Comparison of ENCODE assay signal across 9 cellular contexts in genomic region chr17:69502488-69502887, GRCh38.
DNase-seq lines count a peak whose midpoint lies in the region; ATAC-seq and TF ChIP-seq lines count a peak whose summit lies in the region.
"Had no signal": no experiment of that assay in that cellular context is flagged by ENCODE, and none has a peak within 500 bp of the region (broad histone marks: within the 10 kb centered on the region; RNA-seq: fewer than 3 reads in every experiment).

No MANE protein-coding gene starts in this region.

- no peak overlapping the region for H2AK5ac ChIP-seq in trophoblast cell (ENCODE audit: low read length)

- H4K20me1 ChIP-seq in PC-3 (ENCODE audit: low read length), result no peaks in the 10 kb centered on the region

- H4K91ac ChIP-seq in trophoblast cell (ENCODE audit: low read depth, low read length), result no peak overlapping the region

- POLR2A ChIA-PET in CD4-positive, alpha-beta T cell (lab: Charles Lee), result no interaction called here
- POLR2A ChIA-PET in PC-3 (lab: Charles Lee; ENCODE audit: unreplicated experiment), result interaction anchor here (0.5 kb wide), 1 partner anchor 98 kb away, joined by 3 read pairs; no protein-coding TSS in a partner anchor

- no peaks in the 10 kb centered on the region for H3K79me2 ChIP-seq in PC-3 (ENCODE audit: low read length)
- no peaks in the 10 kb centered on the region for H3K79me2 ChIP-seq in trophoblast cell (ENCODE audit: control insufficient read depth, insufficient read depth, low read length, poor library complexity)

- H3K9me2 ChIP-seq in PC-3 (replicated peaks; ENCODE audit: low read length), result no peaks in the 10 kb centered on the region

- peak overlapping the region; percentile 10 for H3K27ac Mint-ChIP-seq in CD4-positive, alpha-beta T cell

- peaks cover 58% of the 10 kb centered on the region for H3K4me1 Mint-ChIP-seq in CD4-positive, alpha-beta T cell (ENCODE audit: low read depth)

- no peak overlapping the region for H4K8ac ChIP-seq in trophoblast cell (ENCODE audit: low read depth, low read length)

- intact Hi-C loops in CD4-positive, alpha-beta T cell (cut with DNase I, micrococcal nuclease), result no loop called here
- intact Hi-C loops in PC-3 (cut with micrococcal nuclease), result no loop called here

- peaks cover 28% of the 10 kb centered on the region for H3K36me3 Mint-ChIP-seq in CD4-positive, alpha-beta T cell (ENCODE audit: low read depth)

- no peak overlapping the region for H2BK12ac ChIP-seq in trophoblast cell (ENCODE audit: low read length)

- no peak overlapping the region for H2BK5ac ChIP-seq in trophoblast cell (ENCODE audit: low read depth, low read length, poor library complexity)

- H3K9me3 Mint-ChIP-seq in CD4-positive, alpha-beta T cell, result no peaks in the 10 kb centered on the region

- no peaks in the 10 kb centered on the region for H3K27me3 ChIP-seq in CD4-positive, alpha-beta T cell (ENCODE audit: control insufficient read depth, insufficient read depth, low read length)
- H3K27me3 ChIP-seq in PC-3 (ENCODE audit: low read length) (no peaks in the 10 kb centered on the region), trophoblast cell (ENCODE audit: insufficient read depth, low read length) (no peaks in the 10 kb centered on the region)

- TF ChIP-seq CTCF in CD4-positive, alpha-beta T cell (IDR thresholded peaks at IDR 0.05), result no peak
- TF ChIP-seq CTCF in PC-3 (conservative IDR thresholded peaks at IDR 0.05; ENCODE audit: low read depth, low read length) (no peak), fibroblast of villous mesenchyme (IDR thresholded peaks at IDR 0.05; ENCODE audit: insufficient read depth, low read depth, low read length) (no peak)

- H3K23ac ChIP-seq in trophoblast cell (ENCODE audit: low read length), result no peak overlapping the region

- H3K9me3 ChIP-seq in CD4-positive, alpha-beta T cell (ENCODE audit: control insufficient read depth, low read length), result no peaks in the 10 kb centered on the region
- H3K9me3 ChIP-seq in PC-3 (ENCODE audit: low read length) (no peaks in the 10 kb centered on the region), trophoblast cell (ENCODE audit: insufficient read depth, low read depth, low read length) (no peaks in the 10 kb centered on the region)

- H3K4me2 ChIP-seq in PC-3 (ENCODE audit: low read length) (peak overlapping the region; percentile 36), trophoblast cell (ENCODE audit: low read length) (peak overlapping the region; percentile 21)

- no peaks in the 10 kb centered on the region for H3F3A ChIP-seq in PC-3 (ENCODE audit: low read length, unreplicated experiment)

- no peak overlapping the region for H3K4me3 ChIP-seq in PC-3 (ENCODE audit: low read length)
- peak overlapping the region; percentile 37 for H3K4me3 ChIP-seq in fibroblast of villous mesenchyme (ENCODE audit: low read depth, low read length)
- no peak overlapping the region for H3K4me3 ChIP-seq in trophoblast cell (ENCODE audit: low read depth, low read length)

- no peak overlapping the region for H3K18ac ChIP-seq in trophoblast cell (ENCODE audit: low read length)

- H2BK120ac ChIP-seq in trophoblast cell (ENCODE audit: insufficient read depth, low read length, poor library complexity), result no peak overlapping the region

- H3K14ac ChIP-seq in trophoblast cell (ENCODE audit: low read length), result no peak overlapping the region

- no peak overlapping the region for H4K12ac ChIP-seq in trophoblast cell (ENCODE audit: low read depth, low read length)

- H3K79me1 ChIP-seq in trophoblast cell (ENCODE audit: low read length), result no peaks in the 10 kb centered on the region

- no peak for DNase-seq in CD4-positive, alpha-beta T cell
- DNase-seq in PC-3 (no peak), fibroblast of villous mesenchyme (ENCODE audit: low read depth) (no peak), trophoblast cell (no peak), NCI-H187 treated with DMSO at 0.1 percent for 48 hours (lab: John Stamatoyannopoulos, UW) (no peak), caudate nucleus (lab: John Stamatoyannopoulos, UW) (no peak)
- DNase-seq: cortex of kidney had no signal

- no peak overlapping the region for H3K27ac ChIP-seq in CD4-positive, alpha-beta T cell (ENCODE audit: low read depth, low read length)
- H3K27ac ChIP-seq in PC-3 (ENCODE audit: low read length), result no peak overlapping the region
- no peak overlapping the region for H3K27ac ChIP-seq in trophoblast cell (ENCODE audit: low read depth, low read length)
- no peak overlapping the region for H3K27ac ChIP-seq in caudate nucleus (ENCODE audit: low read depth, low read length)

- no peaks in the 10 kb centered on the region for H3K27me3 Mint-ChIP-seq in CD4-positive, alpha-beta T cell

- H3K4me3 Mint-ChIP-seq in CD4-positive, alpha-beta T cell, result no peak overlapping the region

- no TSS peak for BruUV-seq in PC-3 (replicated peaks; lab: Mats Ljungman, UMichigan)

- H3K36me3 ChIP-seq in PC-3 (ENCODE audit: low read depth, low read length) (no peaks in the 10 kb centered on the region), trophoblast cell (ENCODE audit: control insufficient read depth in 1 of 2, insufficient read depth in 2 of 2, low read length in 2 of 2) (no peaks in the 10 kb centered on the region)

- H3K4ac ChIP-seq in trophoblast cell (ENCODE audit: low read depth, low read length), result no peak overlapping the region

- CTCF ChIA-PET in CD4-positive, alpha-beta T cell (lab: Charles Lee), result no interaction called here
- CTCF ChIA-PET in PC-3 (lab: Charles Lee), result no interaction called here

- peaks cover 8% of the 10 kb centered on the region; the same call in 1 of the 2 replicates for H3K4me1 ChIP-seq in PC-3 (ENCODE audit: insufficient read depth, low read length)
- peaks cover 0 to 3% of the 10 kb centered on the region in 2 experiments for H3K4me1 ChIP-seq in trophoblast cell (ENCODE audit: control insufficient read depth in 1 of 2, insufficient read depth in 2 of 2, low read length in 2 of 2)

- no peak overlapping the region for H3K9ac ChIP-seq in PC-3 (ENCODE audit: low read length)
- no peak overlapping the region for H3K9ac ChIP-seq in trophoblast cell (ENCODE audit: low read length)

- H2AFZ ChIP-seq in PC-3 (ENCODE audit: low read length), result peak overlapping the region; percentile 47; the same call in 1 of the 2 replicates
- H2AFZ ChIP-seq in trophoblast cell (ENCODE audit: insufficient read depth, low read length, poor library complexity), result no peak overlapping the region

- ATAC-seq in CD4-positive, alpha-beta T cell (ENCODE audit: poor library complexity), result no peak
- ATAC-seq in PC-3 (no peak), GM21619 (IDR thresholded peaks at IDR 0.05; ENCODE audit: unreplicated experiment) (no peak), HG02798 (IDR thresholded peaks at IDR 0.05; ENCODE audit: poor library complexity, unreplicated experiment) (no peak)
